ENCODE assay signal across 10 cellular contexts in genomic region chr7:134368851-134369533, GRCh38. TPM values are rescaled to one million over a fixed set of nuclear protein-coding genes. Genes with fewer than 3 reads are reported as not detected.
DNase-seq lines count a peak whose midpoint lies in the region; ATAC-seq, FAIRE-seq and TF ChIP-seq lines count a peak whose summit lies in the region.
"Had no signal": no experiment of that assay in that cellular context is flagged by ENCODE, and none has a peak within 500 bp of the region (broad histone marks: within the 10 kb centered on the region; RNA-seq: fewer than 3 reads in every experiment).

No MANE protein-coding gene starts in this region.

- POLR2A ChIA-PET in activated CD8-positive, alpha-beta T cell treated with anti-CD3 and anti-CD28 coated beads for 36 hours (lab: Charles Lee) = no interaction called here

- no peaks in the 10 kb centered on the region for H3K9me3 Mint-ChIP-seq in Calu3 (ENCODE audit: low read depth, unreplicated experiment)
- H3K9me3 Mint-ChIP-seq in nephron = no peaks in the 10 kb centered on the region
- no peaks in the 10 kb centered on the region for H3K9me3 Mint-ChIP-seq in activated CD8-positive, alpha-beta T cell treated with anti-CD3 and anti-CD28 coated beads for 36 hours
- H3K9me3 Mint-ChIP-seq: endodermal cell had no signal

- H3K36me3 Mint-ChIP-seq in Calu3 (ENCODE audit: insufficient read depth, unreplicated experiment) (peaks cover 33% of the 10 kb centered on the region), nephron (ENCODE audit: low read depth) (no peaks in the 10 kb centered on the region)
- H3K36me3 Mint-ChIP-seq in activated CD8-positive, alpha-beta T cell treated with anti-CD3 and anti-CD28 coated beads for 36 hours (ENCODE audit: low read depth) = no peaks in the 10 kb centered on the region

- TF ChIP-seq CTCF in Calu3 (IDR thresholded peaks at IDR 0.05; ENCODE audit: unreplicated experiment) (no peak), epithelial cell of esophagus (IDR thresholded peaks at IDR 0.05; ENCODE audit: insufficient read depth, low read depth, low read length, missing control alignments) (no peak), nephron (IDR thresholded peaks at IDR 0.05; ENCODE audit: unreplicated experiment in 3 of 3) (no peak)
- TF ChIP-seq CTCF in activated CD8-positive, alpha-beta T cell treated with anti-CD3 and anti-CD28 coated beads for 36 hours (IDR thresholded peaks at IDR 0.05) = no peak

- H3K4me1 Mint-ChIP-seq in Calu3 (ENCODE audit: low read depth, unreplicated experiment) (peaks cover 66% of the 10 kb centered on the region), nephron (peaks cover 8% of the 10 kb centered on the region)
- no peaks in the 10 kb centered on the region for H3K4me1 Mint-ChIP-seq in activated CD8-positive, alpha-beta T cell treated with anti-CD3 and anti-CD28 coated beads for 36 hours (ENCODE audit: low read depth)

- H3K27ac Mint-ChIP-seq in Calu3 (ENCODE audit: unreplicated experiment) (peak overlapping the region; percentile 90), nephron (peak overlapping the region in 2 of 3 experiments; percentile 59 to 67)
- no peak overlapping the region for H3K27ac Mint-ChIP-seq in activated CD8-positive, alpha-beta T cell treated with anti-CD3 and anti-CD28 coated beads for 36 hours
- H3K27ac Mint-ChIP-seq: endodermal cell had no signal

- FAIRE-seq in GM19239 (lab: Jason Lieb, UNC) = no peak

- ATAC-seq in activated CD8-positive, alpha-beta T cell treated with anti-CD3 and anti-CD28 coated beads for 36 hours = no peak
- ATAC-seq in GM19467 (IDR thresholded peaks at IDR 0.05; ENCODE audit: unreplicated experiment) (no peak), GM21528 (IDR thresholded peaks at IDR 0.05; ENCODE audit: low FRiP score, unreplicated experiment) (no peak)

- H3K4me3 ChIP-seq in epithelial cell of esophagus (ENCODE audit: low read length) = no peak overlapping the region

- intact Hi-C loops in Calu3 (cut with micrococcal nuclease; ENCODE audit: unreplicated experiment) = loop anchor here (1.0 to 10.0 kb wide), 2 partner anchors 51 to 146 kb away; no protein-coding TSS in a partner anchor
- intact Hi-C loops in activated CD8-positive, alpha-beta T cell treated with anti-CD3 and anti-CD28 coated beads for 36 hours (cut with micrococcal nuclease) = no loop called here

- CTCF ChIA-PET in Calu3 (lab: Charles Lee) = interaction anchor here (1.0 to 1.9 kb wide), 5 partner anchors 13 to 64 kb away, joined by 3 to 10 read pairs (median 7); partner anchors contain the start of gene SLC35B4
- CTCF ChIA-PET in activated CD8-positive, alpha-beta T cell treated with anti-CD3 and anti-CD28 coated beads for 36 hours (lab: Charles Lee) = interaction anchor here (1.7 kb wide), 1 partner anchor 11 kb away, joined by 6 read pairs; no protein-coding TSS in a partner anchor

- H3K4me3 Mint-ChIP-seq in Calu3 (ENCODE audit: low read depth, unreplicated experiment) (peak overlapping the region; percentile 57), nephron (no peak overlapping the region)
- no peak overlapping the region for H3K4me3 Mint-ChIP-seq in activated CD8-positive, alpha-beta T cell treated with anti-CD3 and anti-CD28 coated beads for 36 hours
- H3K4me3 Mint-ChIP-seq: endodermal cell had no signal

- H3K27me3 Mint-ChIP-seq in Calu3 (ENCODE audit: unreplicated experiment) (no peaks in the 10 kb centered on the region), nephron (ENCODE audit: low read depth) (peaks cover 24% of the 10 kb centered on the region)
- H3K27me3 Mint-ChIP-seq in activated CD8-positive, alpha-beta T cell treated with anti-CD3 and anti-CD28 coated beads for 36 hours = peaks cover 23% of the 10 kb centered on the region

- DNase-seq in Calu3 (peak; percentile 65), NCI-H226 (peak; percentile 86), epithelial cell of esophagus (ENCODE audit: low read depth) (peak; percentile 90), GM19239 (ENCODE audit: insufficient read length, low spot score) (no peak)
- DNase-seq in activated CD8-positive, alpha-beta T cell treated with anti-CD3 and anti-CD28 coated beads for 36 hours = no peak
- DNase-seq: endodermal cell, SW 1271 had no signal

- BruUV-seq in Calu3 (replicated peaks; lab: Mats Ljungman, UMichigan) = no TSS peak

RNA-seq across cellular contexts. Expression of gene SLC35B4, which starts 52.3 kb away (rescaled TPM):
- 13.3 and 14.5 TPM in 2 replicates for total RNA-seq in Calu3 (2022)
- 10 to 100 TPM; 11.7 to 13.7 TPM for total RNA-seq in activated CD8-positive, alpha-beta T cell treated with anti-CD3 and anti-CD28 coated beads for 36 hours

Comparison
In these comparisons a context has a peak if more than half of its experiments do, and no peak if none do; other contexts are left out.
1. DNase-seq: peak in Calu3 (single experiment), NCI-H226 (single experiment) and epithelial cell of esophagus (single experiment); none in activated CD8-positive, alpha-beta T cell treated with anti-CD3 and anti-CD28 coated beads for 36 hours (single experiment) and GM19239 (single experiment).